22 cellular contexts compared by ENCODE assay signal in genomic region chr9:128642675-128643074, GRCh38. TPM values are rescaled to one million over a fixed set of nuclear protein-coding genes. Genes with fewer than 3 reads are reported as not detected.
DNase-seq lines count a peak whose midpoint lies in the region; ATAC-seq and TF ChIP-seq lines count a peak whose summit lies in the region.
"Had no signal": no experiment of that assay in that cellular context is flagged by ENCODE, and none has a peak within 500 bp of the region (broad histone marks: within the 10 kb centered on the region; RNA-seq: fewer than 3 reads in every experiment).

No MANE protein-coding gene starts in this region.

- no peaks in the 10 kb centered on the region for H3K9me3 Mint-ChIP-seq in activated naive CD8-positive, alpha-beta T cell treated with anti-CD3 and anti-CD28 coated beads for 36 hours
- no peaks in the 10 kb centered on the region for H3K9me3 Mint-ChIP-seq in activated naive CD8-positive, alpha-beta T cell treated with anti-CD3 and anti-CD28 coated beads, Interleukin-2, amount 50 U/mL, for 24 hours
- no peaks in the 10 kb centered on the region for H3K9me3 Mint-ChIP-seq in stimulated activated naive B cell treated with anti-CD40 and anti-IgM and Interleukin-4, amounts not matched to agents 10 μg/mL and 1 μg/mL and 100 μg/mL, for 72 hours
- H3K9me3 Mint-ChIP-seq: naive thymus-derived CD4-positive, alpha-beta T cell had no signal

- no peak overlapping the region for H3K4me3 Mint-ChIP-seq in activated naive CD8-positive, alpha-beta T cell treated with anti-CD3 and anti-CD28 coated beads for 36 hours
- no peak overlapping the region for H3K4me3 Mint-ChIP-seq in activated naive CD8-positive, alpha-beta T cell treated with anti-CD3 and anti-CD28 coated beads, Interleukin-2, amount 50 U/mL, for 24 hours
- peak overlapping the region in 1 of 2 donors; percentile 7 for H3K4me3 Mint-ChIP-seq in stimulated activated naive B cell treated with anti-CD40 and anti-IgM and Interleukin-4, amounts not matched to agents 10 μg/mL and 1 μg/mL and 100 μg/mL, for 72 hours

- H3K27me3 Mint-ChIP-seq in activated naive CD8-positive, alpha-beta T cell treated with anti-CD3 and anti-CD28 coated beads for 36 hours = no peaks in the 10 kb centered on the region
- H3K27me3 Mint-ChIP-seq in activated naive CD8-positive, alpha-beta T cell treated with anti-CD3 and anti-CD28 coated beads, Interleukin-2, amount 50 U/mL, for 24 hours = no peaks in the 10 kb centered on the region
- H3K27me3 Mint-ChIP-seq in stimulated activated naive B cell treated with anti-CD40 and anti-IgM and Interleukin-4, amounts not matched to agents 10 μg/mL and 1 μg/mL and 100 μg/mL, for 72 hours = no peaks in the 10 kb centered on the region
- H3K27me3 Mint-ChIP-seq: naive thymus-derived CD4-positive, alpha-beta T cell had no signal

- peak overlapping the region; percentile 69 for H3K27ac Mint-ChIP-seq in activated naive CD8-positive, alpha-beta T cell treated with anti-CD3 and anti-CD28 coated beads for 36 hours
- no peak overlapping the region for H3K27ac Mint-ChIP-seq in activated naive CD8-positive, alpha-beta T cell treated with anti-CD3 and anti-CD28 coated beads, Interleukin-2, amount 50 U/mL, for 24 hours
- peak overlapping the region; percentile 88 for H3K27ac Mint-ChIP-seq in stimulated activated naive B cell treated with anti-CD40 and anti-IgM and Interleukin-4, amounts not matched to agents 10 μg/mL and 1 μg/mL and 100 μg/mL, for 72 hours

- H3K9me2 ChIP-seq in OCI-LY7 (ENCODE audit: insufficient read depth, low read length) = no peaks in the 10 kb centered on the region

- H3K36me3 Mint-ChIP-seq in activated naive CD8-positive, alpha-beta T cell treated with anti-CD3 and anti-CD28 coated beads for 36 hours = peaks cover 9% of the 10 kb centered on the region
- peaks cover 2% of the 10 kb centered on the region for H3K36me3 Mint-ChIP-seq in activated naive CD8-positive, alpha-beta T cell treated with anti-CD3 and anti-CD28 coated beads, Interleukin-2, amount 50 U/mL, for 24 hours (ENCODE audit: low read depth)
- peaks cover 10 to 20% of the 10 kb centered on the region in 2 donors for H3K36me3 Mint-ChIP-seq in stimulated activated naive B cell treated with anti-CD40 and anti-IgM and Interleukin-4, amounts not matched to agents 10 μg/mL and 1 μg/mL and 100 μg/mL, for 72 hours

- no peaks in the 10 kb centered on the region for H3K4me1 Mint-ChIP-seq in activated naive CD8-positive, alpha-beta T cell treated with anti-CD3 and anti-CD28 coated beads for 36 hours
- peaks cover 2% of the 10 kb centered on the region for H3K4me1 Mint-ChIP-seq in activated naive CD8-positive, alpha-beta T cell treated with anti-CD3 and anti-CD28 coated beads, Interleukin-2, amount 50 U/mL, for 24 hours
- H3K4me1 Mint-ChIP-seq in stimulated activated naive B cell treated with anti-CD40 and anti-IgM and Interleukin-4, amounts not matched to agents 10 μg/mL and 1 μg/mL and 100 μg/mL, for 72 hours = peaks cover 15 to 28% of the 10 kb centered on the region in 2 donors

- BruUV-seq in OCI-LY7 (replicated peaks; lab: Mats Ljungman, UMichigan) = no TSS peak

- no peaks in the 10 kb centered on the region for H3K9me3 ChIP-seq in OCI-LY7 (ENCODE audit: low read length)

- peak overlapping the region; percentile 75; the same call in 1 of the 2 replicates for H2AFZ ChIP-seq in OCI-LY7 (ENCODE audit: low read length)

- peak overlapping the region; percentile 73 for H3K4me2 ChIP-seq in OCI-LY7 (ENCODE audit: low read length)

- peaks cover 12% of the 10 kb centered on the region; the same call in 1 of the 2 replicates for H3K36me3 ChIP-seq in OCI-LY7 (ENCODE audit: insufficient read depth, low read length)

- peak overlapping the region; percentile 87 for H3K27ac ChIP-seq in OCI-LY7 (ENCODE audit: low read depth, low read length, poor library complexity, severe bottlenecking)
- H3K27ac ChIP-seq: epithelial cell of prostate, foreskin keratinocyte had no signal

- DNase-seq in activated naive CD8-positive, alpha-beta T cell treated with anti-CD3 and anti-CD28 coated beads for 36 hours = no peak
- no peak for DNase-seq in activated naive CD8-positive, alpha-beta T cell treated with anti-CD3 and anti-CD28 coated beads, Interleukin-2, amount 50 U/mL, for 24 hours
- DNase-seq in OCI-LY7 (ENCODE audit: low spot score) (peak; percentile 17), foreskin melanocyte (peak; percentile 85)
- no peak for DNase-seq in stimulated activated naive B cell treated with anti-CD40 and anti-IgM and Interleukin-4, amounts not matched to agents 10 μg/mL and 1 μg/mL and 100 μg/mL, for 72 hours
- DNase-seq in stimulated activated CD4-positive, alpha-beta T cell treated with anti-CD3 and anti-CD28 coated beads, Interleukin-2, amount 100 ng/mL, for 24 hours = no peak
- DNase-seq: activated T-cell treated with anti-CD3 and anti-CD28 coated beads, Interleukin-2, amount 50 U/mL, for 48 hours; dermis blood vessel endothelial cell; DMS79; foreskin keratinocyte; GOT3; naive thymus-derived CD4-positive, alpha-beta T cell; NCI-H1417 treated with DMSO at 0.1 percent for 48 hours; NCI-H2171 treated with DMSO at 0.1 percent for 48 hours; NCI-H526 treated with DMSO at 0.1 percent for 48 hours; SIG-M5; stimulated activated CD4-positive, alpha-beta T cell treated with anti-CD3 and anti-CD28 coated beads, Interleukin-1b, Interleukin-23, amount 100 ng/mL, for 48 hours had no signal

- TF ChIP-seq CTCF in OCI-LY7 (conservative IDR thresholded peaks at IDR 0.05; ENCODE audit: low read length) = no peak

- no peak overlapping the region for H3K4me3 ChIP-seq in OCI-LY7 (ENCODE audit: low read depth, low read length, poor library complexity, severe bottlenecking)
- H3K4me3 ChIP-seq: lung had no signal

- CTCF ChIA-PET in OCI-LY7 (lab: Charles Lee; ENCODE audit: unreplicated experiment) = no interaction called here

- no peaks in the 10 kb centered on the region for H4K20me1 ChIP-seq in OCI-LY7 (ENCODE audit: insufficient read depth, low read length)

- no peaks in the 10 kb centered on the region for H3K79me2 ChIP-seq in OCI-LY7 (ENCODE audit: insufficient read depth, low read depth, low read length)

- no peak for ATAC-seq in activated naive CD8-positive, alpha-beta T cell treated with anti-CD3 and anti-CD28 coated beads, Interleukin-2, amount 50 U/mL, for 24 hours
- no peak for ATAC-seq in stimulated activated naive B cell treated with anti-CD40 and anti-IgM and Interleukin-4, amounts not matched to agents 10 μg/mL and 1 μg/mL and 100 μg/mL, for 72 hours (replicated peaks)
- ATAC-seq in HG02763 (IDR thresholded peaks at IDR 0.05; ENCODE audit: unreplicated experiment) = no peak
- ATAC-seq in HG03432 (IDR thresholded peaks at IDR 0.05; ENCODE audit: unreplicated experiment) = no peak
- ATAC-seq: foreskin keratinocyte; HepG2; naive thymus-derived CD4-positive, alpha-beta T cell had no signal

- POLR2A ChIA-PET in OCI-LY7 (lab: Charles Lee) = interaction anchor here (0.6 to 0.7 kb wide), 2 partner anchors 16 to 341 kb away, joined by 3 to 5 read pairs; no protein-coding TSS in a partner anchor

- intact Hi-C loops in OCI-LY7 (cut with micrococcal nuclease; ENCODE audit: unreplicated experiment) = loop anchor here (10.0 kb wide), 2 partner anchors 82 to 142 kb away; partner anchors contain the start of genes TBC1D13 and ZDHHC12

- H3K4me1 ChIP-seq in OCI-LY7 (ENCODE audit: insufficient read depth, low read length, poor library complexity, severe bottlenecking) = peaks cover 23% of the 10 kb centered on the region
- H3K4me1 ChIP-seq: foreskin keratinocyte had no signal

RNA-seq across cellular contexts. Expression of gene DYNC2I2, which starts 14.0 kb away (rescaled TPM):
- 10 to 100 TPM; 34.3 to 38.1 TPM for total RNA-seq in activated naive CD8-positive, alpha-beta T cell treated with anti-CD3 and anti-CD28 coated beads for 36 hours
- total RNA-seq in OCI-LY7 (2014; rRNA removed; shearing (Covaris generic)) = 71.8 and 97.6 TPM in 2 replicates
- 51.6 and 55.5 TPM in 2 replicates for total RNA-seq in OCI-LY7 (2022)

RNA-seq across cellular contexts. Expression of gene SET, which starts 46.3 kb away (rescaled TPM):
- 100 to 1,000 TPM; 953 to 971 TPM for total RNA-seq in activated naive CD8-positive, alpha-beta T cell treated with anti-CD3 and anti-CD28 coated beads for 36 hours
- 598 and 1,041 TPM in 2 replicates for total RNA-seq in OCI-LY7 (2014; rRNA removed; shearing (Covaris generic))
- 686 and 701 TPM in 2 replicates for total RNA-seq in OCI-LY7 (2022)

RNA-seq across cellular contexts. Expression of gene PKN3, which starts 59.6 kb away (rescaled TPM):
- 1 to 10 TPM; 7.2 to 7.8 TPM for total RNA-seq in activated naive CD8-positive, alpha-beta T cell treated with anti-CD3 and anti-CD28 coated beads for 36 hours
- 0.88 and 1.5 TPM in 2 replicates for total RNA-seq in OCI-LY7 (2014; rRNA removed; shearing (Covaris generic))
- 3.3 and 4.6 TPM in 2 replicates for total RNA-seq in OCI-LY7 (2022)

Comparison
In these comparisons a context has a peak if more than half of its experiments do, and no peak if none do; other contexts are left out.
1. DNase-seq: peak in OCI-LY7 (single experiment) and foreskin melanocyte (single experiment); none in activated naive CD8-positive, alpha-beta T cell treated with anti-CD3 and anti-CD28 coated beads for 36 hours (single experiment), activated naive CD8-positive, alpha-beta T cell treated with anti-CD3 and anti-CD28 coated beads, Interleukin-2, amount 50 U/mL, for 24 hours (single experiment), stimulated activated naive B cell treated with anti-CD40 and anti-IgM and Interleukin-4, amounts not matched to agents 10 μg/mL and 1 μg/mL and 100 μg/mL, for 72 hours (single experiment) and stimulated activated CD4-positive, alpha-beta T cell treated with anti-CD3 and anti-CD28 coated beads, Interleukin-2, amount 100 ng/mL, for 24 hours (0 of 2).